1 cellular context compared by ENCODE assay signal in genomic region chr18:75228967-75229366, GRCh38.
TF ChIP-seq lines count a peak whose summit lies in the region.

No MANE protein-coding gene starts in this region.

TF ChIP-seq in endothelial cell of umbilical vein, 7 proteins besides CTCF, POLR2A, EP300 and RAD21:
- no peak for TF ChIP-seq FOS (IDR thresholded peaks at IDR 0.05; ENCODE audit: borderline replicate concordance, insufficient read depth, low read length)
- no peak for TF ChIP-seq GATA2 (IDR thresholded peaks at IDR 0.05; ENCODE audit: insufficient read depth, insufficient read length, low read depth, low read length)
- TF ChIP-seq MYC (IDR thresholded peaks at IDR 0.05; ENCODE audit: low read depth, low read length) = no peak
- no peak for TF ChIP-seq POLR2AphosphoS5 (IDR thresholded peaks at IDR 0.05; ENCODE audit: insufficient read depth, low read depth, low read length)
- TF ChIP-seq EZH2 (IDR thresholded peaks at IDR 0.05; ENCODE audit: borderline replicate concordance, low read depth, low read length, severe bottlenecking) = no peak
- no peak for TF ChIP-seq JUN (IDR thresholded peaks at IDR 0.05; ENCODE audit: borderline replicate concordance, insufficient read depth, insufficient read length, low read depth)
- TF ChIP-seq, protein P1, sequence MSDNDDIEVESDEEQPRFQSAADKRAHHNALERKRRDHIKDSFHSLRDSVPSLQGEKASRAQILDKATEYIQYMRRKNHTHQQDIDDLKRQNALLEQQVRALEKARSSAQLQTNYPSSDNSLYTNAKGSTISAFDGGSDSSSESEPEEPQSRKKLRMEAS (IDR thresholded peaks at IDR 0.05; ENCODE audit: insufficient read depth, insufficient read length) = no peak
